Comparison of ENCODE assay signal across 27 cellular contexts in the genomic region with DNA sequence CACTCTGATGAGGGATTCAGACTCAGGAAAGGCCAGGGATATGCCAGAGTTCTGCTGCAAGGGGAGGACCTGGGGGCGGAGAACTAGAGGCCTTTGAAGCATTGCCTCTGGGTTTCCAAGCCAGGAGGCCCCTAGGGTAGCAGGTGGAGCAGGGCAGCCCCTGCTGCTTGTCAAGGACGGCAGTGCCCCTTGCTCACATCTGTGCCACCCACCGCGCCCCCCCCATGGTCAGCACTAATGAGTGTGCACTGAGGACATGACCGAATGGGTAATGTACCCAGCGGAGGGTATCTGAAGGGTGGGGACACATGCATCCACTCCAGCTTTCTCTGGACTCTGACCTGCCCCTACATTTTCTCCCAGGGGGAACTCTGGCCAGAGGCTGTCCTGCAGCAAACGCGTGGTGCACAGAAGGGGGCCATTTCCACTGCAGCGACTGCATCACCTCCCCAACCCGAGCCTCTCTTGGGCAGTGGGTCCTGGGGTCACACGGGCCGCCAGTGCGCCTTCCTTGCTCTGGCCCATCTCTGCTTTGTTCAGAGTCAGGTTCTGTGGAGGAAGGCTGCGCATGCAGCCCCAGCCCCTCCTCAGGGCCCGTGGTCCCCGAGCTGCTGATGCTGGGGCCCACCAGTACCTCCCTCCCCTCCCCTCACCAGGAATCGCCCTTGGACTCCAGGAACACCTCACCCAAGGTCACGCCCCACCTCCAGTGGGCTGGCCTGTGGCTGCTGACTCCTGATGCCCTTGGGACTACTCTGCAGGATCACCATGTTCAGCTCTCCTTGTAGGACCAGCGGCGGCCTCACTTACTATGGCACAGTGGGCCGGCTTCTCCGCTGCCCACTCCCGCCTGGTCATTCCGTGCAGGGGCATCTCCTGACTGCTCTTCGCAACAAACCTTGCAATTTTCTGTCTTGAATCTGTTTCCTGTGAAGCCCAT. TPM values are rescaled to one million over a fixed set of nuclear protein-coding genes. Genes with fewer than 3 reads are reported as not detected.
"Had no signal": no experiment of that assay in that cellular context is flagged by ENCODE, and none has a peak within 500 bp of the region (broad histone marks: within the 10 kb centered on the region; RNA-seq: fewer than 3 reads in every experiment).

No MANE protein-coding gene starts in this region.

- ATAC-seq: activated CD4-positive, alpha-beta T cell treated with anti-CD3 and anti-CD28 coated beads for 36 hours; activated naive CD4-positive, alpha-beta T cell treated with anti-CD3 and anti-CD28 coated beads, Interleukin-2, amount 50 U/mL, for 72 hours; activated T-helper 17 cell treated with anti-CD3 and anti-CD28 coated beads, Interleukin-2, amount 50 U/mL, for 72 hours; effector memory CD8-positive, alpha-beta T cell; left lobe of liver; naive thymus-derived CD4-positive, alpha-beta T cell; psoas muscle had no signal

- H3K9me3 ChIP-seq: ascending aorta, esophagus muscularis mucosa, psoas muscle, right atrium auricular region, thyroid gland had no signal

- DNase-seq: activated B cell treated with CpG ODN at 0.5 μM for 24 hours; activated CD4-positive, alpha-beta T cell treated with anti-CD3 and anti-CD28 coated beads for 36 hours; activated CD4-positive, alpha-beta T cell treated with anti-CD3 and anti-CD28 coated beads, Interleukin-2, amount 50 U/mL, for 4 hours; activated CD8-positive, alpha-beta memory T cell treated with anti-CD3 and anti-CD28 coated beads for 24 hours; activated CD8-positive, alpha-beta memory T cell treated with anti-CD3 and anti-CD28 coated beads, Interleukin-2, amount 50 U/mL, for 4 hours; activated T-cell treated with anti-CD3 and anti-CD28 coated beads, Interleukin-2, amount 50 U/mL, for 24 hours; central memory CD4-positive, alpha-beta T cell; effector memory CD8-positive, alpha-beta T cell; glutamatergic neuron; hypothalamus; naive thymus-derived CD4-positive, alpha-beta T cell; psoas muscle; stimulated activated CD4-positive, alpha-beta T cell treated with anti-CD3 and anti-CD28 coated beads, Interleukin-4, amount 100 ng/mL, for 24 hours; stimulated activated naive CD4-positive, alpha-beta T cell treated with Interleukin-2 at 50 U/mL for 16 hours; substantia nigra; T-helper 1 cell; thyroid gland had no signal

- H3K27me3 ChIP-seq: ascending aorta, right atrium auricular region, thyroid gland had no signal

- H3K27ac ChIP-seq: ascending aorta, esophagus muscularis mucosa, psoas muscle, right atrium auricular region, thyroid gland had no signal

- H3K36me3 ChIP-seq: ascending aorta, esophagus muscularis mucosa, right atrium auricular region, thyroid gland had no signal

- FAIRE-seq: frontal cortex, islet of Langerhans, TTC549 had no signal

- H3K4me3 ChIP-seq: ascending aorta, esophagus muscularis mucosa, lung, psoas muscle, right atrium auricular region, thyroid gland had no signal

- H3K4me1 ChIP-seq: ascending aorta, psoas muscle had no signal

RNA-seq across cellular contexts. Expression of a gene that starts 31.2 kb away (rescaled TPM):
- polyA plus RNA-seq: naive thymus-derived CD4-positive, alpha-beta T cell had no signal
